Comparison of ENCODE assay signal across 13 cellular contexts in the genomic region with DNA sequence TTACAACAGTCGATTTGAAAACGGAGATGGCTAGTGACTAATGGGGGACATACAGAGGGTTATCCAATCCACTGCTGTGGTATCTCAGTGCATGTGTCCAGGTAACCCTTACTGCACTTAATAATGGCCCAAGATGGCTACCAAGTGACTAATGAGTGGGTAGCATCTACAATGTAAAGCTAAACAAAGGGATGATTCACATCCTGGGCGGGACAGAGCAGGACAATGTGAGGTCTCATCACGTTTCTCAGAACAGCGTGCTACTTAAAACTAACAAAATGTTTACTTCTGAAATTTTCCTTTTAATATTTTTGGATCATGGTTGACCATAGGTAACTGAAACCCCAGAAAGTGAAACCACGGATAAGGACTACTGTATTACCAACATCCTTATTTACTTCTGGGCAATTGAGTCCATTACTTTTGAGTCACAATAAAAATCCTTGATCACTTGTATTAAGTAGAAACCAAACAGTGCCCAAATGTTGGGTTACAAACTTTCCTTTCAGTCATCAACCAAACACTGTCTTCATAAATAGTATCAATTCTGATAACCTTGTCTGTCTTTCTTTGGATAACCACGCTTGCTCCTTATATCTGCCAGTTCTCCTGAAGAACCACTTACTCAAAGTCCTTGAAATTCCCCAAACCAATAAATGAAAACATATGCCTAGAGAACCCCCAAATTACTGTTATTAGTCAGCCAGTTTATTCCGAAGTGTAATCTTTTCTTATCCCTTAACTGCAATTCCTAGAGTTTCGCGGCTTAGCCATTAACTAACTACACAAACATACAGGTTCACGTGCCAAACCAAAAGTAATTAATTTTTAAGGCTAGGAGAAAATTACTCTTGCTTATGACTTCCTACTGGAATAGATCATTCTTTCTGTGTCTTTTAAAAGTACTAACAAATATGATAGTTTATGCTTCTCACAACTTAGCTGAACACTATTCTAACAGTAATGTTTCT. TPM values are rescaled to one million over a fixed set of nuclear protein-coding genes. Genes with fewer than 3 reads are reported as not detected.
A peak's percentile ranks its signal among the peaks of the same experiment; 100 is the strongest.
DNase-seq lines count a peak whose midpoint lies in the region; ATAC-seq, FAIRE-seq and TF ChIP-seq lines count a peak whose summit lies in the region.
"Had no signal": no experiment of that assay in that cellular context is flagged by ENCODE, and none has a peak within 500 bp of the region (broad histone marks: within the 10 kb centered on the region; RNA-seq: fewer than 3 reads in every experiment).

No MANE protein-coding gene starts in this region.

- H3K27me3 ChIP-seq in MG63 (no peaks in the 10 kb centered on the region), bronchial epithelial cell (ENCODE audit: control insufficient read depth, insufficient read depth, low read length) (no peaks in the 10 kb centered on the region), sigmoid colon (no peaks in the 10 kb centered on the region)

- ATAC-seq in mucosa of descending colon (peak; percentile 26), HG03025 (IDR thresholded peaks at IDR 0.05; ENCODE audit: low FRiP score, unreplicated experiment) (no peak)

- TF ChIP-seq POLR2A in sigmoid colon (IDR thresholded peaks at IDR 0.05), result no peak

- peak; percentile 52 for FAIRE-seq in bronchial epithelial cell (lab: Jason Lieb, UNC)
- FAIRE-seq: G401.6 had no signal

- peaks cover 97% of the 10 kb centered on the region for H3K36me3 ChIP-seq in MG63
- peaks cover 20% of the 10 kb centered on the region for H3K36me3 ChIP-seq in bronchial epithelial cell (ENCODE audit: control insufficient read depth, insufficient read depth, low read length)
- peaks cover 6% of the 10 kb centered on the region for H3K36me3 ChIP-seq in mucosa of descending colon (ENCODE audit: low read depth)
- peaks cover 0 to 17% (median 7%) of the 10 kb centered on the region in 4 donors for H3K36me3 ChIP-seq in sigmoid colon

- no peak overlapping the region for H3K27ac ChIP-seq in sigmoid colon

- H3K9me3 ChIP-seq in MG63, result no peaks in the 10 kb centered on the region
- no peaks in the 10 kb centered on the region for H3K9me3 ChIP-seq in mucosa of descending colon
- no peaks in the 10 kb centered on the region for H3K9me3 ChIP-seq in sigmoid colon

- TF ChIP-seq EP300 in sigmoid colon (IDR thresholded peaks at IDR 0.05), result no peak

- H3K4me1 ChIP-seq in mucosa of descending colon (ENCODE audit: low read depth) (no peaks in the 10 kb centered on the region), sigmoid colon (peaks cover 0 to 18% (median 3%) of the 10 kb centered on the region in 4 donors)

- intact Hi-C loops in mucosa of descending colon (cut with DNase I, micrococcal nuclease), result no loop called here
- intact Hi-C loops in sigmoid colon (cut with DNase I), result no loop called here

- no peak overlapping the region for H3K4me3 ChIP-seq in MG63
- no peak overlapping the region for H3K4me3 ChIP-seq in bronchial epithelial cell (ENCODE audit: low read depth, low read length)
- no peak overlapping the region for H3K4me3 ChIP-seq in mucosa of descending colon
- H3K4me3 ChIP-seq in sigmoid colon, result no peak overlapping the region

- no peak for TF ChIP-seq CTCF in bronchial epithelial cell (IDR thresholded peaks at IDR 0.05; ENCODE audit: insufficient read depth, low read length, severe bottlenecking)
- no peak for TF ChIP-seq CTCF in mucosa of descending colon (IDR thresholded peaks at IDR 0.05)
- TF ChIP-seq CTCF in sigmoid colon (IDR thresholded peaks at IDR 0.05), result no peak

- DNase-seq in DMS53 (lab: John Stamatoyannopoulos, UW), result peak; percentile 82
- peak; percentile 80 for DNase-seq in MG63
- DNase-seq in bronchial epithelial cell (ENCODE audit: low read depth), result peak; percentile 96
- no peak for DNase-seq in mucosa of descending colon
- DNase-seq in Kasumi-1 (lab: John Stamatoyannopoulos, UW), result no peak
- DNase-seq in activated naive CD4-positive, alpha-beta T cell (lab: John Stamatoyannopoulos, UW), result no peak
- no peak for DNase-seq in sigmoid colon
- DNase-seq: caudate nucleus; Karpas-422; posterior cingulate gyrus; stimulated activated CD8-positive, alpha-beta memory T cell treated with anti-CD3 and anti-CD28 coated beads, Interleukin-4, amount 100 ng/mL, for 48 hours had no signal

- WGBS in sigmoid colon, 2 donors, result 80 to 88% methylated on average over 11 of the region's 11 CpGs

RNA-seq across cellular contexts. Expression of a gene that starts 59.7 kb away (rescaled TPM):
- total RNA-seq in MG63 (2014; rRNA removed; shearing (Covaris generic); ENCODE audit: low replicate concordance), result 126 and 148 TPM in 2 replicates
- 76.3 and 146 TPM in 2 replicates for total RNA-seq in bronchial epithelial cell
- 10 to 100 TPM; 26.9 to 42.7 (median 31.7) TPM for total RNA-seq in mucosa of descending colon
- total RNA-seq in sigmoid colon, result 10 to 100 TPM; 26.6 to 35.3 (median 29.8) TPM
- polyA plus RNA-seq in sigmoid colon, result 10 to 100 TPM in 2 of 3 donors, 1 to 10 TPM in 1; 6.7 to 17.8 (median 10.2) TPM

Comparison
In these comparisons a context has a peak if more than half of its experiments do, and no peak if none do; other contexts are left out.
1. DNase-seq: peak in DMS53 (single experiment), MG63 (single experiment) and bronchial epithelial cell (single experiment); none in mucosa of descending colon (0 of 3), Kasumi-1 (0 of 2), activated naive CD4-positive, alpha-beta T cell (0 of 4) and sigmoid colon (single experiment).